8 cellular contexts compared by ENCODE assay signal in genomic region chr16:58129097-58129936, GRCh38. TPM values are rescaled to one million over a fixed set of nuclear protein-coding genes. Genes with fewer than 3 reads are reported as not detected.
DNase-seq lines count a peak whose midpoint lies in the region; ATAC-seq and TF ChIP-seq lines count a peak whose summit lies in the region.

Gene CFAP20, minus strand, starts transcription at chr16:58129381. Its CDS starts 266 bp downstream, at chr16:58129115.

- peak within 1 kb of the TSS; percentile 60 for H3K9ac ChIP-seq in H9 (ENCODE audit: extremely low read depth, insufficient read length, low read length)

- no peak within 1 kb of the TSS for H2BK12ac ChIP-seq in H9 (ENCODE audit: insufficient read length, low read depth, low read length)

- H3K27ac ChIP-seq in H9 (ENCODE audit: insufficient read length, low read depth, low read length), result no peak within 1 kb of the TSS

- H4K8ac ChIP-seq in H9 (replicated peaks; ENCODE audit: insufficient read length, low read depth, low read length), result no peak within 1 kb of the TSS

- peaks cover 7% of the 10 kb centered on the region for H3K79me1 ChIP-seq in H9 (ENCODE audit: insufficient read depth, low read depth, low read length, poor library complexity, severe bottlenecking)

- peaks cover 26 to 27% of the 10 kb centered on the region in 2 experiments for H3K4me1 Mint-ChIP-seq in H9
- peaks cover 29 to 35% of the 10 kb centered on the region in 2 donors for H3K4me1 Mint-ChIP-seq in natural killer cell treated with Interleukin-12 subunit alpha and Interleukin-12 subunit beta and Interleukin-15 and Interleukin-18, amount 100 ng/mL, for 72 hours (ENCODE audit: low read depth in 2 of 2)

- H3K9me3 ChIP-seq in H9 (ENCODE audit: control insufficient read depth, low read depth, low read length), result no peaks in the 10 kb centered on the region
- 0 out of 2 replicates have a peak, but pooled peaks cover 4% of the 10 kb centered on the region for H3K9me3 ChIP-seq in MG63

- no peak within 1 kb of the TSS for H2BK5ac ChIP-seq in H9 (ENCODE audit: insufficient read length, low read length)

- H3K4ac ChIP-seq in H9 (ENCODE audit: low read depth, low read length), result no peak within 1 kb of the TSS

- H2AK5ac ChIP-seq in H9 (ENCODE audit: insufficient read length, low read length), result no peak within 1 kb of the TSS

- peak within 1 kb of the TSS; percentile 91 for H3K14ac ChIP-seq in H9 (ENCODE audit: insufficient read depth, low read length)

- peak within 1 kb of the TSS; percentile 72 to 97 (median 83); a peak in 6 of 7 replicates for H3K27ac Mint-ChIP-seq in H9
- H3K27ac Mint-ChIP-seq in natural killer cell treated with Interleukin-12 subunit alpha and Interleukin-12 subunit beta and Interleukin-15 and Interleukin-18, amount 100 ng/mL, for 72 hours, result peak within 1 kb of the TSS; percentile 72 to 89

- no peak within 1 kb of the TSS for H3K56ac ChIP-seq in H9 (ENCODE audit: insufficient read length, low read depth, low read length)

- peaks cover 10% of the 10 kb centered on the region for H3K4me1 ChIP-seq in H9 (ENCODE audit: insufficient read depth, low read length)

- H3K4me3 ChIP-seq in MG63 (peak within 1 kb of the TSS; percentile 95), fibroblast of pulmonary artery (replicated peaks; ENCODE audit: low read depth, low read length) (peak within 1 kb of the TSS; percentile 91)

- H3K36me3 Mint-ChIP-seq in H9 (ENCODE audit: insufficient read depth in 1 of 3, low read depth in 3 of 3), result no peaks in the 10 kb centered on the region
- H3K36me3 Mint-ChIP-seq in natural killer cell treated with Interleukin-12 subunit alpha and Interleukin-12 subunit beta and Interleukin-15 and Interleukin-18, amount 100 ng/mL, for 72 hours, result no peaks in the 10 kb centered on the region

- H3K27me3 ChIP-seq in H9 (ENCODE audit: insufficient read depth, low read length), result no peaks in the 10 kb centered on the region
- H3K27me3 ChIP-seq in MG63, result no peaks in the 10 kb centered on the region

- H2AFZ ChIP-seq in H9 (ENCODE audit: low read length), result no peak within 1 kb of the TSS

- H3T11ph ChIP-seq in H9 (ENCODE audit: low read length), result no peak within 1 kb of the TSS

- WGBS in H9 (ENCODE audit: extremely low coverage, insufficient read length, low lambda C conversion rate), result no CpG with 5 or more reads among the region's 70 CpGs

- no peak within 1 kb of the TSS for H4K5ac ChIP-seq in H9 (ENCODE audit: insufficient read length, low read depth, low read length)

- H3K4me2 ChIP-seq in H9 (ENCODE audit: insufficient read depth, insufficient read length, low read length), result peak within 1 kb of the TSS; percentile 86

- H4K91ac ChIP-seq in H9 (ENCODE audit: insufficient read length, low read depth, low read length), result no peak within 1 kb of the TSS

- no peak within 1 kb of the TSS for H2BK15ac ChIP-seq in H9 (ENCODE audit: low read depth, low read length)

- no peaks in the 10 kb centered on the region for H4K20me1 ChIP-seq in H9 (ENCODE audit: control insufficient read depth, insufficient read depth, insufficient read length)

- DNase-seq in ELR (ENCODE audit: low read depth) (peak; percentile 100), H9 (peak; percentile 100), MG63 (peak; percentile 100), SHP77 treated with DMSO at 0.1 percent for 48 hours (lab: John Stamatoyannopoulos, UW) (peak; percentile 99), fibroblast of pulmonary artery (ENCODE audit: low read depth) (peak; percentile 100)
- DNase-seq in activated effector memory CD4-positive, alpha-beta T cell treated with anti-CD3 and anti-CD28 coated beads, Interleukin-2, amount 50 U/mL, for 16 hours, result peak; percentile 99
- peak; percentile 98 for DNase-seq in natural killer cell treated with Interleukin-12 subunit alpha and Interleukin-12 subunit beta and Interleukin-15 and Interleukin-18, amount 100 ng/mL, for 72 hours (ENCODE audit: low spot score)
- peak; percentile 96 for DNase-seq in stimulated activated naive CD8-positive, alpha-beta T cell treated with anti-CD3 and anti-CD28 coated beads, Interleukin-15, Interleukin-2, amounts not matched to agents 100 U/mL and 50 U/mL, for 24 hours

- no peaks in the 10 kb centered on the region; a peak in 1 of 5 replicates for H3K9me3 Mint-ChIP-seq in H9
- H3K9me3 Mint-ChIP-seq in natural killer cell treated with Interleukin-12 subunit alpha and Interleukin-12 subunit beta and Interleukin-15 and Interleukin-18, amount 100 ng/mL, for 72 hours, result no peaks in the 10 kb centered on the region

- H3K27me3 Mint-ChIP-seq in H9 (ENCODE audit: low read depth), result no peaks in the 10 kb centered on the region
- H3K27me3 Mint-ChIP-seq in natural killer cell treated with Interleukin-12 subunit alpha and Interleukin-12 subunit beta and Interleukin-15 and Interleukin-18, amount 100 ng/mL, for 72 hours, result no peaks in the 10 kb centered on the region

- peaks cover 31% of the 10 kb centered on the region for H3K36me3 ChIP-seq in MG63

- H3K23ac ChIP-seq in H9 (ENCODE audit: insufficient read length, low read depth, low read length), result no peak within 1 kb of the TSS

- TF ChIP-seq CTCF in H9 (conservative IDR thresholded peaks at IDR 0.05), result no peak
- TF ChIP-seq CTCF in fibroblast of pulmonary artery (IDR thresholded peaks at IDR 0.05; ENCODE audit: low read length, missing control alignments), result no peak

- no peak within 1 kb of the TSS for H2BK120ac ChIP-seq in H9 (ENCODE audit: low read depth, low read length, poor library complexity, severe bottlenecking)

- peak within 1 kb of the TSS; percentile 83 for H3K18ac ChIP-seq in H9 (ENCODE audit: insufficient read length, low read depth, low read length)

- peaks cover 6% of the 10 kb centered on the region for H3K23me2 ChIP-seq in H9 (ENCODE audit: insufficient read length, low read depth, low read length, poor library complexity, severe bottlenecking)

- peak within 1 kb of the TSS; percentile 89 to 94 for H3K4me3 Mint-ChIP-seq in H9
- peak within 1 kb of the TSS; percentile 88 for H3K4me3 Mint-ChIP-seq in natural killer cell treated with Interleukin-12 subunit alpha and Interleukin-12 subunit beta and Interleukin-15 and Interleukin-18, amount 100 ng/mL, for 72 hours

- ATAC-seq in natural killer cell treated with Interleukin-12 subunit alpha and Interleukin-12 subunit beta and Interleukin-15 and Interleukin-18, amount 100 ng/mL, for 72 hours, result peak; percentile 97 to 99
- peak; percentile 95 for ATAC-seq in stimulated activated naive CD8-positive, alpha-beta T cell treated with anti-CD3 and anti-CD28 coated beads, Interleukin-15, Interleukin-2, amounts not matched to agents 100 U/mL and 50 U/mL, for 24 hours

- peaks cover 25% of the 10 kb centered on the region for H3K79me2 ChIP-seq in H9 (ENCODE audit: insufficient read depth, low read length)

- no peak within 1 kb of the TSS for H2BK20ac ChIP-seq in H9 (ENCODE audit: low read depth, low read length, poor library complexity, severe bottlenecking)

RNA-seq across cellular contexts. Expression of gene CFAP20, which starts in this region (rescaled TPM):
- 60.4 and 61.8 TPM in 2 replicates for total RNA-seq in H9 (2021)
- total RNA-seq in MG63 (2014; rRNA removed; shearing (Covaris generic); ENCODE audit: low replicate concordance), result 205 and 286 TPM in 2 replicates
- 10 to 100 TPM; 39.2 TPM for total RNA-seq in natural killer cell treated with Interleukin-12 subunit alpha and Interleukin-12 subunit beta and Interleukin-15 and Interleukin-18, amount 100 ng/mL, for 72 hours
